ENCODE assay signal across 22 cellular contexts in the genomic region with DNA sequence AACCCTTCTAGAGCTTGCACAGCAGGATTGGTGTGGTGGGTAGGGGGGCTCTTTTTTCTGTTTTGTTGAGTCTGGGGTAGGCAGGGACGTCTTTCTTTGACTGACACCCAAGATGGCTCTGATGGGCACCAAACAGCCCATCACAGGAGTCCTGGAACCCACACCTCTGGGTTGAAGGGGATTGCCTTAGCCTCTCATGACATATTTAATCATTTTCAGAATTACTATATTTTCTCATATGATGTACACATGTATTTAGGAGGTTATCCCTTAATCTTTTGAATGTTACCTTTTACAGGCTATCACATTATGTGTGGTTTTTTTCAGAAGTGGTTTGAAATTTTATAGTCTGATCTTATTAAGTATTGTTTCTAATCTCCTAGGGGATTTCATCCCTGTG.
"Had no signal": no experiment of that assay in that cellular context is flagged by ENCODE, and none has a peak within 500 bp of the region (broad histone marks: within the 10 kb centered on the region; RNA-seq: fewer than 3 reads in every experiment).

No MANE protein-coding gene starts in this region.

- H3K27ac Mint-ChIP-seq: natural killer cell treated with Interleukin-12 subunit alpha and Interleukin-12 subunit beta and Interleukin-15 and Interleukin-18, amount 100 ng/mL, for 72 hours; neural progenitor cell; type B pancreatic cell had no signal

- H3K27me3 Mint-ChIP-seq: natural killer cell treated with Interleukin-12 subunit alpha and Interleukin-12 subunit beta and Interleukin-15 and Interleukin-18, amount 100 ng/mL, for 72 hours; type B pancreatic cell had no signal

- H2AFZ ChIP-seq: hepatocyte, neural progenitor cell had no signal

- H3K4me3 ChIP-seq: hepatocyte, left ventricle myocardium inferior, lower lobe of right lung, neural progenitor cell, ovary, right atrium auricular region, sigmoid colon, skin epidermis, suprapubic skin, thyroid gland had no signal

- H3K36me3 ChIP-seq: ovary, right atrium auricular region, thyroid gland had no signal

- H3K9ac ChIP-seq: neural progenitor cell had no signal

- H3K4me2 ChIP-seq: hepatocyte, neural progenitor cell had no signal

- H3K9me3 Mint-ChIP-seq: natural killer cell treated with Interleukin-12 subunit alpha and Interleukin-12 subunit beta and Interleukin-15 and Interleukin-18, amount 100 ng/mL, for 72 hours; neural progenitor cell; type B pancreatic cell had no signal

- DNase-seq: effector CD4-positive, alpha-beta T cell; foreskin melanocyte; kidney; left cardiac atrium; left ventricle myocardium inferior; lower lobe of right lung; mesenchymal stem cell; midbrain; nucleus accumbens; ovary; sigmoid colon; stimulated activated CD4-positive, alpha-beta T cell treated with anti-CD3 and anti-CD28 coated beads, Interleukin-2, amount 100 ng/mL, for 24 hours; stimulated activated CD4-positive, alpha-beta T cell treated with anti-CD3 and anti-CD28 coated beads, Interleukin-4, amount 100 ng/mL, for 4 hours; stimulated activated naive CD4-positive, alpha-beta T cell; thyroid gland had no signal

- H3K4me3 Mint-ChIP-seq: natural killer cell treated with Interleukin-12 subunit alpha and Interleukin-12 subunit beta and Interleukin-15 and Interleukin-18, amount 100 ng/mL, for 72 hours; neural progenitor cell; type B pancreatic cell had no signal

- H3K27ac ChIP-seq: hepatocyte, left ventricle myocardium inferior, lower lobe of right lung, neural progenitor cell, ovary, right atrium auricular region, sigmoid colon, skin epidermis, suprapubic skin, thyroid gland had no signal

- H3K27me3 ChIP-seq: hepatocyte, neural progenitor cell, ovary, right atrium auricular region, sigmoid colon, suprapubic skin, thyroid gland had no signal

- H3K9me3 ChIP-seq: left ventricle myocardium inferior, lower lobe of right lung, ovary, right atrium auricular region, sigmoid colon, suprapubic skin, thyroid gland had no signal

- ATAC-seq: left cardiac atrium; lower lobe of right lung; natural killer cell treated with Interleukin-12 subunit alpha and Interleukin-12 subunit beta and Interleukin-15 and Interleukin-18, amount 100 ng/mL, for 72 hours had no signal
